23 cellular contexts compared by ENCODE assay signal in the genomic region with DNA sequence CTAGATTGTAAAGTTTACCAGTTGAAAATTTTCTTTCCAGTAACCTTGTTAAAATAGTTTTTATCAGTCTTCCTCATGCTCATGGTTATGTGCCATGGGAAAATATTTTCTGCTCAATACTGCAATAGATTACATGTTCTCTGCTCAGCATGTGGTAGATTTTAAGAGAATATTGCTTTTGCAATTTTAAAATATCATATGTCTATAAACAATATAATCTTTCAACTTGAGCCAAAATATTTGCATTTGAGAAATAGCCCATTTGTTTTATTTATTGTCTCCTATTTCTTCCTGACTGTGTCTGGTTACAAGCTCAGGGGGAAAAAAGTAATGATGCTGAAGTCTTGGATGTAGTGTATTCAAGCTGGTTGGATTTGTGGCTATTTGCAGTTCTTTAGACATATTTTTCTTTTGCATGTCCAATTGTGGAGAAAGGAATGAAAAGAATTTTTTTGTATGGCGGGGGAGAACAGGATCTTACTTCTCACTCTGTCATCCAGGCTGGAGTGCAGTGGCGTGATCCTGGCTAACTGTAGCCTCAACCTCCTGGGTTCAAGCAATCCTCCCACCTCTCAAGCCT.
DNase-seq lines count a peak whose midpoint lies in the region; ATAC-seq and TF ChIP-seq lines count a peak whose summit lies in the region.
"Had no signal": no experiment of that assay in that cellular context is flagged by ENCODE, and none has a peak within 500 bp of the region (broad histone marks: within the 10 kb centered on the region; RNA-seq: fewer than 3 reads in every experiment).

No MANE protein-coding gene starts in this region.

- H3K4me3 ChIP-seq in astrocyte of the spinal cord (ENCODE audit: low read depth, low read length) (no peak overlapping the region), fibroblast of villous mesenchyme (ENCODE audit: low read depth, low read length) (no peak overlapping the region), spleen (no peak overlapping the region)
- H3K4me3 ChIP-seq: lung, transverse colon had no signal

- H3K4me3 Mint-ChIP-seq in naive thymus-derived CD8-positive, alpha-beta T cell, result no peak overlapping the region
- H3K4me3 Mint-ChIP-seq: activated naive CD8-positive, alpha-beta T cell treated with anti-CD3 and anti-CD28 coated beads, Interleukin-2, amount 50 U/mL, for 24 hours; central memory CD8-positive, alpha-beta T cell; naive B cell had no signal

- H3K36me3 Mint-ChIP-seq in naive thymus-derived CD8-positive, alpha-beta T cell, result no peaks in the 10 kb centered on the region
- H3K36me3 Mint-ChIP-seq: naive B cell had no signal

- no peak overlapping the region for H3K27ac ChIP-seq in spleen
- H3K27ac ChIP-seq: C4-2B, KMS-11, parathyroid adenoma, transverse colon had no signal

- no peak overlapping the region for H3K27ac Mint-ChIP-seq in naive thymus-derived CD8-positive, alpha-beta T cell
- H3K27ac Mint-ChIP-seq: activated naive CD8-positive, alpha-beta T cell treated with anti-CD3 and anti-CD28 coated beads, Interleukin-2, amount 50 U/mL, for 24 hours; activated T-helper 2 cell treated with anti-CD3 and anti-CD28 coated beads, Interferon-gamma antibody, Interleukin-2, Interleukin-4, amounts not matched to agents 10 μg/mL and 5 μg/mL and 100 μg/mL, durations not matched to agents 14 hours and 24 hours and 36 hours; naive B cell had no signal

- TF ChIP-seq POLR2A in spleen (IDR thresholded peaks at IDR 0.05), result no peak

- TF ChIP-seq CTCF in astrocyte of the spinal cord (IDR thresholded peaks at IDR 0.05; ENCODE audit: low read depth, low read length) (no peak), fibroblast of villous mesenchyme (IDR thresholded peaks at IDR 0.05; ENCODE audit: insufficient read depth, low read depth, low read length) (no peak), spleen (IDR thresholded peaks at IDR 0.05 in 8 of 11, conservative IDR thresholded peaks at IDR 0.05 in 3 of 11) (no peak)

- no peaks in the 10 kb centered on the region for H3K4me1 ChIP-seq in spleen
- H3K4me1 ChIP-seq: parathyroid adenoma, transverse colon had no signal

- H3K27me3 Mint-ChIP-seq in naive thymus-derived CD8-positive, alpha-beta T cell, result peaks cover 0 to 4% (median 0%) of the 10 kb centered on the region in 5 donors
- H3K27me3 Mint-ChIP-seq: activated naive CD8-positive, alpha-beta T cell treated with anti-CD3 and anti-CD28 coated beads, Interleukin-2, amount 50 U/mL, for 24 hours; central memory CD8-positive, alpha-beta T cell; naive B cell had no signal

- in situ Hi-C loops in astrocyte of the spinal cord (cut with HindIII; ENCODE audit: low sequenced_read_pairs), result no loop called here

- 67 to 79% (median 73%) methylated on average over 2 of the region's 2 CpGs for WGBS in spleen, 5 donors

- intact Hi-C loops in spleen (cut with DNase I; ENCODE audit: low total_unique reads), result no loop called here

- POLR2A ChIA-PET in naive thymus-derived CD8-positive, alpha-beta T cell (lab: Charles Lee), result no interaction called here

- DNase-seq in GM04504 (ENCODE audit: low read depth) (peak; percentile 66), astrocyte of the spinal cord (ENCODE audit: low read depth, low spot score) (peak; percentile 66), fibroblast of villous mesenchyme (ENCODE audit: low read depth) (peak; percentile 22), stromal cell of bone marrow (ENCODE audit: low read depth) (peak; percentile 15), NCI-H510A (lab: John Stamatoyannopoulos, UW) (no peak), spleen (no peak)
- no peak for DNase-seq in activated CD4-positive, CD25-positive, alpha-beta regulatory T cell (lab: John Stamatoyannopoulos, UW)
- no peak for DNase-seq in naive thymus-derived CD8-positive, alpha-beta T cell
- DNase-seq: activated naive CD8-positive, alpha-beta T cell treated with anti-CD3 and anti-CD28 coated beads, Interleukin-2, amount 50 U/mL, for 24 hours; GF-D8; naive B cell; NCI-H1048; NCI-H2081 treated with DMSO at 0.1 percent for 48 hours; NCI-H524 treated with DMSO at 0.1 percent for 48 hours; stimulated activated naive CD8-positive, alpha-beta T cell treated with anti-CD3 and anti-CD28 coated beads, Interleukin-15, Interleukin-2, amounts not matched to agents 100 U/mL and 50 U/mL, for 24 hours; transverse colon had no signal

- H3K4me1 Mint-ChIP-seq in naive thymus-derived CD8-positive, alpha-beta T cell, result no peaks in the 10 kb centered on the region
- H3K4me1 Mint-ChIP-seq: activated naive CD8-positive, alpha-beta T cell treated with anti-CD3 and anti-CD28 coated beads, Interleukin-2, amount 50 U/mL, for 24 hours; central memory CD8-positive, alpha-beta T cell; naive B cell had no signal

- no peaks in the 10 kb centered on the region for H3K36me3 ChIP-seq in spleen
- H3K36me3 ChIP-seq: transverse colon had no signal

- no peak for ATAC-seq in naive thymus-derived CD8-positive, alpha-beta T cell
- ATAC-seq: activated naive CD8-positive, alpha-beta T cell treated with anti-CD3 and anti-CD28 coated beads, Interleukin-2, amount 50 U/mL, for 24 hours; sciatic nerve; stimulated activated naive CD8-positive, alpha-beta T cell treated with anti-CD3 and anti-CD28 coated beads, Interleukin-15, Interleukin-2, amounts not matched to agents 100 U/mL and 50 U/mL, for 24 hours had no signal

- H3K9me3 Mint-ChIP-seq in naive thymus-derived CD8-positive, alpha-beta T cell, result peaks cover 0 to 11% (median 0%) of the 10 kb centered on the region in 9 donors
- H3K9me3 Mint-ChIP-seq: activated naive CD8-positive, alpha-beta T cell treated with anti-CD3 and anti-CD28 coated beads, Interleukin-2, amount 50 U/mL, for 24 hours had no signal

- H3K9me3 ChIP-seq in spleen, result no peaks in the 10 kb centered on the region
- H3K9me3 ChIP-seq: transverse colon had no signal

- no peaks in the 10 kb centered on the region for H3K27me3 ChIP-seq in spleen (replicated peaks in 1 of 7)
- H3K27me3 ChIP-seq: transverse colon had no signal

Comparison
In these comparisons a context has a peak if more than half of its experiments do, and no peak if none do; other contexts are left out.
1. DNase-seq: peak in GM04504 (single experiment), astrocyte of the spinal cord (single experiment), fibroblast of villous mesenchyme (single experiment) and stromal cell of bone marrow (single experiment); none in activated CD4-positive, CD25-positive, alpha-beta regulatory T cell (0 of 4), NCI-H510A (single experiment), naive thymus-derived CD8-positive, alpha-beta T cell (0 of 10) and spleen (single experiment).